18 cellular contexts compared by ENCODE assay signal in genomic region chr11:115982666-115983065, GRCh38.
A peak's percentile ranks its signal among the peaks of the same experiment; 100 is the strongest.
DNase-seq lines count a peak whose midpoint lies in the region; ATAC-seq and TF ChIP-seq lines count a peak whose summit lies in the region.
"Had no signal": no experiment of that assay in that cellular context is flagged by ENCODE, and none has a peak within 500 bp of the region (broad histone marks: within the 10 kb centered on the region; RNA-seq: fewer than 3 reads in every experiment).

No MANE protein-coding gene starts in this region.

- peaks cover under 1% of the 10 kb centered on the region for H3K27me3 Mint-ChIP-seq in nephron progenitor cell (ENCODE audit: low read depth, poor library complexity)
- H3K27me3 Mint-ChIP-seq in stimulated activated naive B cell treated with anti-CD40 and anti-IgM and Interleukin-4, amounts not matched to agents 10 μg/mL and 1 μg/mL and 100 μg/mL, for 72 hours, result no peaks in the 10 kb centered on the region
- H3K27me3 Mint-ChIP-seq in activated naive CD8-positive, alpha-beta T cell treated with anti-CD3 and anti-CD28 coated beads, Interleukin-2, amount 50 U/mL, for 24 hours, result peaks cover 2% of the 10 kb centered on the region
- H3K27me3 Mint-ChIP-seq in CD8-positive, alpha-beta memory T cell, result peaks cover 0 to 3% of the 10 kb centered on the region in 2 donors

- H4K12ac ChIP-seq in trophoblast cell (ENCODE audit: low read depth, low read length), result no peak overlapping the region

- H3K4me1 Mint-ChIP-seq in nephron progenitor cell, result peaks cover 57% of the 10 kb centered on the region
- no peaks in the 10 kb centered on the region for H3K4me1 Mint-ChIP-seq in stimulated activated naive B cell treated with anti-CD40 and anti-IgM and Interleukin-4, amounts not matched to agents 10 μg/mL and 1 μg/mL and 100 μg/mL, for 72 hours
- H3K4me1 Mint-ChIP-seq in activated naive CD8-positive, alpha-beta T cell treated with anti-CD3 and anti-CD28 coated beads, Interleukin-2, amount 50 U/mL, for 24 hours, result no peaks in the 10 kb centered on the region
- H3K4me1 Mint-ChIP-seq in CD8-positive, alpha-beta memory T cell, result no peaks in the 10 kb centered on the region
- H3K4me1 Mint-ChIP-seq: CD4-positive, alpha-beta memory T cell had no signal

- H3K23ac ChIP-seq in trophoblast cell (ENCODE audit: low read length), result no peak overlapping the region

- no peak overlapping the region for H2BK12ac ChIP-seq in trophoblast cell (ENCODE audit: low read length)

- H3K4me3 Mint-ChIP-seq in nephron progenitor cell, result no peak overlapping the region
- H3K4me3 Mint-ChIP-seq in stimulated activated naive B cell treated with anti-CD40 and anti-IgM and Interleukin-4, amounts not matched to agents 10 μg/mL and 1 μg/mL and 100 μg/mL, for 72 hours, result no peak overlapping the region
- no peak overlapping the region for H3K4me3 Mint-ChIP-seq in activated naive CD8-positive, alpha-beta T cell treated with anti-CD3 and anti-CD28 coated beads, Interleukin-2, amount 50 U/mL, for 24 hours
- no peak overlapping the region for H3K4me3 Mint-ChIP-seq in CD8-positive, alpha-beta memory T cell
- H3K4me3 Mint-ChIP-seq: CD4-positive, alpha-beta memory T cell; H9 had no signal

- no peak overlapping the region for H3K14ac ChIP-seq in trophoblast cell (ENCODE audit: low read length)

- peak overlapping the region; percentile 58 for H3K27ac Mint-ChIP-seq in nephron progenitor cell
- no peak overlapping the region for H3K27ac Mint-ChIP-seq in stimulated activated naive B cell treated with anti-CD40 and anti-IgM and Interleukin-4, amounts not matched to agents 10 μg/mL and 1 μg/mL and 100 μg/mL, for 72 hours
- H3K27ac Mint-ChIP-seq in activated naive CD8-positive, alpha-beta T cell treated with anti-CD3 and anti-CD28 coated beads, Interleukin-2, amount 50 U/mL, for 24 hours, result no peak overlapping the region
- H3K27ac Mint-ChIP-seq in CD8-positive, alpha-beta memory T cell, result no peak overlapping the region
- H3K27ac Mint-ChIP-seq: CD4-positive, alpha-beta memory T cell; H9 had no signal

- H3K36me3 Mint-ChIP-seq in nephron progenitor cell (ENCODE audit: low read depth), result no peaks in the 10 kb centered on the region
- no peaks in the 10 kb centered on the region for H3K36me3 Mint-ChIP-seq in stimulated activated naive B cell treated with anti-CD40 and anti-IgM and Interleukin-4, amounts not matched to agents 10 μg/mL and 1 μg/mL and 100 μg/mL, for 72 hours
- no peaks in the 10 kb centered on the region for H3K36me3 Mint-ChIP-seq in activated naive CD8-positive, alpha-beta T cell treated with anti-CD3 and anti-CD28 coated beads, Interleukin-2, amount 50 U/mL, for 24 hours (ENCODE audit: low read depth)
- H3K36me3 Mint-ChIP-seq in CD8-positive, alpha-beta memory T cell, result no peaks in the 10 kb centered on the region
- H3K36me3 Mint-ChIP-seq: CD4-positive, alpha-beta memory T cell had no signal

- TF ChIP-seq POLR2A in esophagus muscularis mucosa (IDR thresholded peaks at IDR 0.05; ENCODE audit: low read depth), result no peak

- no peak overlapping the region for H3K4ac ChIP-seq in trophoblast cell (ENCODE audit: low read depth, low read length)

- no peaks in the 10 kb centered on the region for H3K79me2 ChIP-seq in trophoblast cell (ENCODE audit: control insufficient read depth, insufficient read depth, low read length, poor library complexity)

- H3K9me3 ChIP-seq in esophagus muscularis mucosa, result no peaks in the 10 kb centered on the region
- H3K9me3 ChIP-seq in trophoblast cell (ENCODE audit: insufficient read depth, low read depth, low read length), result no peaks in the 10 kb centered on the region
- no peaks in the 10 kb centered on the region for H3K9me3 ChIP-seq in CD8-positive, alpha-beta memory T cell (ENCODE audit: low read length)
- H3K9me3 ChIP-seq: A549, Caco-2 had no signal

- H2BK5ac ChIP-seq in trophoblast cell (ENCODE audit: low read depth, low read length, poor library complexity), result no peak overlapping the region

- no peak overlapping the region for H4K91ac ChIP-seq in trophoblast cell (ENCODE audit: low read depth, low read length)

- intact Hi-C loops in esophagus muscularis mucosa (cut with DNase I), result no loop called here

- H3K27ac ChIP-seq in esophagus muscularis mucosa (replicated peaks in 1 of 4) (no peak overlapping the region), trophoblast cell (ENCODE audit: low read depth, low read length) (no peak overlapping the region)
- H3K27ac ChIP-seq in CD8-positive, alpha-beta memory T cell (ENCODE audit: low read depth, low read length), result no peak overlapping the region
- H3K27ac ChIP-seq: A549, GM23248 had no signal

- POLR2A ChIA-PET in CD8-positive, alpha-beta memory T cell (lab: Charles Lee), result no interaction called here

- no peak overlapping the region for H3K4me2 ChIP-seq in trophoblast cell (ENCODE audit: low read length)
- H3K4me2 ChIP-seq: A549 had no signal

- H3K36me3 ChIP-seq in esophagus muscularis mucosa (no peaks in the 10 kb centered on the region), trophoblast cell (ENCODE audit: control insufficient read depth in 1 of 2, insufficient read depth in 2 of 2, low read length in 2 of 2) (no peaks in the 10 kb centered on the region)
- no peaks in the 10 kb centered on the region for H3K36me3 ChIP-seq in CD8-positive, alpha-beta memory T cell (ENCODE audit: insufficient read depth, low read length)

- no peak overlapping the region for H3K18ac ChIP-seq in trophoblast cell (ENCODE audit: low read length)

- H2AK5ac ChIP-seq in trophoblast cell (ENCODE audit: low read length), result no peak overlapping the region

- no peak for TF ChIP-seq EP300 in esophagus muscularis mucosa (IDR thresholded peaks at IDR 0.05)

- CTCF ChIA-PET in CD8-positive, alpha-beta memory T cell (lab: Charles Lee), result no interaction called here

- no peak overlapping the region for H3K9ac ChIP-seq in trophoblast cell (ENCODE audit: low read length)
- H3K9ac ChIP-seq: GM23248 had no signal

- DNase-seq in ecto neural progenitor cell (ENCODE audit: low spot score) (peak; percentile 37), esophagus muscularis mucosa (ENCODE audit: extremely low spot score) (peak; percentile 88), nephron progenitor cell (no peak), trophoblast cell (no peak)
- DNase-seq in stimulated activated naive B cell treated with anti-CD40 and anti-IgM and Interleukin-4, amounts not matched to agents 10 μg/mL and 1 μg/mL and 100 μg/mL, for 72 hours, result no peak
- no peak for DNase-seq in activated naive CD8-positive, alpha-beta T cell treated with anti-CD3 and anti-CD28 coated beads, Interleukin-2, amount 50 U/mL, for 24 hours
- no peak for DNase-seq in CD8-positive, alpha-beta memory T cell
- DNase-seq: 8988T; C1 segment of cervical spinal cord; Caco-2; CD4-positive, alpha-beta memory T cell; DMS153; DND-41; GM23248; H9 had no signal

- TF ChIP-seq CTCF in esophagus muscularis mucosa (IDR thresholded peaks at IDR 0.05), result no peak
- no peak for TF ChIP-seq CTCF in nephron progenitor cell (IDR thresholded peaks at IDR 0.05)

- no peak for ATAC-seq in stimulated activated naive B cell treated with anti-CD40 and anti-IgM and Interleukin-4, amounts not matched to agents 10 μg/mL and 1 μg/mL and 100 μg/mL, for 72 hours (replicated peaks)
- ATAC-seq in activated naive CD8-positive, alpha-beta T cell treated with anti-CD3 and anti-CD28 coated beads, Interleukin-2, amount 50 U/mL, for 24 hours, result no peak
- no peak for ATAC-seq in GM18519 (IDR thresholded peaks at IDR 0.05; ENCODE audit: low FRiP score, unreplicated experiment)
- ATAC-seq: A549, HCT116 had no signal

- no peak overlapping the region for H2BK120ac ChIP-seq in trophoblast cell (ENCODE audit: insufficient read depth, low read length, poor library complexity)

- no peak overlapping the region for H4K8ac ChIP-seq in trophoblast cell (ENCODE audit: low read depth, low read length)

- H3K4me3 ChIP-seq in esophagus muscularis mucosa (no peak overlapping the region), trophoblast cell (ENCODE audit: low read depth, low read length) (peak overlapping the region; percentile 27)
- no peak overlapping the region for H3K4me3 ChIP-seq in CD8-positive, alpha-beta memory T cell (ENCODE audit: low read length)
- H3K4me3 ChIP-seq: A549, GM23248 had no signal

- H3K27me3 ChIP-seq in esophagus muscularis mucosa (no peaks in the 10 kb centered on the region), trophoblast cell (ENCODE audit: insufficient read depth, low read length) (no peaks in the 10 kb centered on the region)
- H3K27me3 ChIP-seq in CD8-positive, alpha-beta memory T cell (ENCODE audit: insufficient read depth, low read length, poor library complexity, severe bottlenecking), result no peaks in the 10 kb centered on the region

- WGBS in esophagus muscularis mucosa, result 96% methylated on average over 3 of the region's 4 CpGs
- no CpG with 5 or more reads among the region's 4 CpGs for WGBS in trophoblast cell (ENCODE audit: extremely low coverage, insufficient coverage, insufficient read length)

- H2AFZ ChIP-seq in trophoblast cell (ENCODE audit: insufficient read depth, low read length, poor library complexity), result no peak overlapping the region
- H2AFZ ChIP-seq: GM23248 had no signal

- no peaks in the 10 kb centered on the region for H3K9me3 Mint-ChIP-seq in nephron progenitor cell
- peaks cover 0 to 3% of the 10 kb centered on the region in 2 donors for H3K9me3 Mint-ChIP-seq in stimulated activated naive B cell treated with anti-CD40 and anti-IgM and Interleukin-4, amounts not matched to agents 10 μg/mL and 1 μg/mL and 100 μg/mL, for 72 hours
- H3K9me3 Mint-ChIP-seq in activated naive CD8-positive, alpha-beta T cell treated with anti-CD3 and anti-CD28 coated beads, Interleukin-2, amount 50 U/mL, for 24 hours, result no peaks in the 10 kb centered on the region
- H3K9me3 Mint-ChIP-seq in CD8-positive, alpha-beta memory T cell, result peaks cover 0 to 2% (median 0%) of the 10 kb centered on the region in 5 donors
- H3K9me3 Mint-ChIP-seq: H9 had no signal

- H3K4me1 ChIP-seq in esophagus muscularis mucosa (peaks cover 0 to 18% (median 14%) of the 10 kb centered on the region in 4 donors), trophoblast cell (ENCODE audit: control insufficient read depth in 1 of 2, insufficient read depth in 2 of 2, low read length in 2 of 2) (no peaks in the 10 kb centered on the region)
- no peaks in the 10 kb centered on the region for H3K4me1 ChIP-seq in CD8-positive, alpha-beta memory T cell (ENCODE audit: insufficient read depth, low read length)
- H3K4me1 ChIP-seq: A549, Caco-2 had no signal

- H3K79me1 ChIP-seq in trophoblast cell (ENCODE audit: low read length), result peaks cover 2% of the 10 kb centered on the region

Comparison
In these comparisons a context has a peak if more than half of its experiments do, and no peak if none do; other contexts are left out.
1. DNase-seq: peak in ecto neural progenitor cell (single experiment) and esophagus muscularis mucosa (single experiment); none in nephron progenitor cell (single experiment), trophoblast cell (0 of 2), stimulated activated naive B cell treated with anti-CD40 and anti-IgM and Interleukin-4, amounts not matched to agents 10 μg/mL and 1 μg/mL and 100 μg/mL, for 72 hours (single experiment), activated naive CD8-positive, alpha-beta T cell treated with anti-CD3 and anti-CD28 coated beads, Interleukin-2, amount 50 U/mL, for 24 hours (single experiment) and CD8-positive, alpha-beta memory T cell (0 of 5).